8 cellular contexts compared by ENCODE assay signal in genomic region chr12:111841236-111841749, GRCh38. TPM values are rescaled to one million over a fixed set of nuclear protein-coding genes. Genes with fewer than 3 reads are reported as not detected.
DNase-seq lines count a peak whose midpoint lies in the region; ATAC-seq, FAIRE-seq and TF ChIP-seq lines count a peak whose summit lies in the region.

No MANE protein-coding gene starts in this region.

- no peak for FAIRE-seq in keratinocyte (lab: Jason Lieb, UNC)

- CTCF ChIA-PET in activated CD4-positive, alpha-beta T cell treated with anti-CD3 and anti-CD28 coated beads for 36 hours (lab: Charles Lee), result interaction anchor here (0.5 to 2.4 kb wide), 5 partner anchors 13 to 389 kb away, joined by 3 to 10 read pairs (median 3); no protein-coding TSS in a partner anchor

- H3K4me3 ChIP-seq in HL-60 (replicated peaks; ENCODE audit: insufficient read depth, low read length), result peak overlapping the region; percentile 94
- H3K4me3 ChIP-seq in keratinocyte (ENCODE audit: control insufficient read depth in 2 of 3, extremely low read depth in 1 of 3, insufficient read depth in 2 of 3, low read depth in 1 of 3, low read length in 3 of 3), result peak overlapping the region; percentile 73 to 78 (median 77)

- no peaks in the 10 kb centered on the region for H3K27me3 Mint-ChIP-seq in activated CD4-positive, alpha-beta T cell treated with anti-CD3 and anti-CD28 coated beads for 36 hours
- no peaks in the 10 kb centered on the region for H3K27me3 Mint-ChIP-seq in activated naive CD8-positive, alpha-beta T cell

- intact Hi-C loops in activated CD4-positive, alpha-beta T cell treated with anti-CD3 and anti-CD28 coated beads for 36 hours (cut with DNase I, micrococcal nuclease), result loop anchor here (1.0 to 5.0 kb wide), 2 partner anchors 155 to 566 kb away; partner anchors contain the start of genes ACAD10 (in 2 of the 2) and RPL6 (in 1 of the 2)

- peaks cover 64% of the 10 kb centered on the region for H3K79me2 ChIP-seq in keratinocyte (ENCODE audit: control insufficient read depth, insufficient read depth, low read length)

- peaks cover 56% of the 10 kb centered on the region for H3K36me3 Mint-ChIP-seq in activated CD4-positive, alpha-beta T cell treated with anti-CD3 and anti-CD28 coated beads for 36 hours (ENCODE audit: low read depth)
- H3K36me3 Mint-ChIP-seq in activated naive CD8-positive, alpha-beta T cell, result peaks cover 7% of the 10 kb centered on the region

- peaks cover 3 to 19% of the 10 kb centered on the region in 2 experiments for H3K36me3 ChIP-seq in keratinocyte (ENCODE audit: control insufficient read depth in 2 of 2, extremely low read depth in 1 of 2, insufficient read depth in 2 of 2, low read length in 2 of 2)

- peaks cover 7% of the 10 kb centered on the region for H3K4me1 ChIP-seq in keratinocyte (ENCODE audit: control insufficient read depth, extremely low read depth, insufficient read depth, low read length)

- peak overlapping the region; percentile 96 for H3K27ac Mint-ChIP-seq in activated CD4-positive, alpha-beta T cell treated with anti-CD3 and anti-CD28 coated beads for 36 hours
- peak overlapping the region; percentile 97 for H3K27ac Mint-ChIP-seq in activated naive CD8-positive, alpha-beta T cell

- H3K9me1 ChIP-seq in keratinocyte (ENCODE audit: control insufficient read depth, extremely low read depth, insufficient read depth, low read length), result peaks cover 2% of the 10 kb centered on the region

- H3K4me3 Mint-ChIP-seq in activated CD4-positive, alpha-beta T cell treated with anti-CD3 and anti-CD28 coated beads for 36 hours, result peak overlapping the region; percentile 87
- H3K4me3 Mint-ChIP-seq in activated naive CD8-positive, alpha-beta T cell, result peak overlapping the region; percentile 97

- H3K9ac ChIP-seq in keratinocyte (ENCODE audit: control insufficient read depth, extremely low read depth, insufficient read depth, low read length), result peak overlapping the region; percentile 97

- H3K4me2 ChIP-seq in keratinocyte (ENCODE audit: control insufficient read depth, extremely low read depth, insufficient read depth, low read depth, low read length), result peak overlapping the region; percentile 59

- H3K27me3 ChIP-seq in HL-60 (ENCODE audit: insufficient read depth, poor library complexity, severe bottlenecking) (no peaks in the 10 kb centered on the region), keratinocyte (ENCODE audit: control insufficient read depth, extremely low read depth, insufficient read depth, low read length) (no peaks in the 10 kb centered on the region)

- no peak for DNase-seq in activated CD4-positive, alpha-beta T cell treated with anti-CD3 and anti-CD28 coated beads for 36 hours
- no peak for DNase-seq in activated CD4-positive, alpha-beta T cell treated with anti-CD3 and anti-CD28 coated beads, Interleukin-2, amount 50 U/mL, for 1 hour
- DNase-seq in HL-60 (ENCODE audit: low read depth in 1 of 2, low spot score in 1 of 2) (no peak), keratinocyte (ENCODE audit: low read depth, low spot score) (no peak), superior temporal gyrus (ENCODE audit: extremely low spot score) (peak; percentile 28), NAMALWA (ENCODE audit: low spot score) (no peak), HCEC 1CT (no peak)

- H3K27ac ChIP-seq in HL-60 (replicated peaks), result peak overlapping the region; percentile 87
- H3K27ac ChIP-seq in keratinocyte (ENCODE audit: control insufficient read depth, insufficient read depth, low read length), result peak overlapping the region; percentile 88

- TF ChIP-seq CTCF in HL-60 (IDR thresholded peaks at IDR 0.05; ENCODE audit: insufficient read depth, low read length) (no peak), keratinocyte (optimal IDR thresholded peaks at IDR 0.05 in 1 of 3, IDR thresholded peaks at IDR 0.05 in 1 of 3, conservative IDR thresholded peaks at IDR 0.05 in 1 of 3; ENCODE audit: extremely low read depth in 1 of 3, insufficient read depth in 2 of 3, low read length in 3 of 3) (no peak)

- H3K4me1 Mint-ChIP-seq in activated CD4-positive, alpha-beta T cell treated with anti-CD3 and anti-CD28 coated beads for 36 hours, result peaks cover 49% of the 10 kb centered on the region
- peaks cover 51% of the 10 kb centered on the region for H3K4me1 Mint-ChIP-seq in activated naive CD8-positive, alpha-beta T cell (ENCODE audit: low read depth)

- peak; percentile 8 for ATAC-seq in activated CD4-positive, alpha-beta T cell treated with anti-CD3 and anti-CD28 coated beads for 36 hours

- POLR2A ChIA-PET in activated CD4-positive, alpha-beta T cell treated with anti-CD3 and anti-CD28 coated beads for 36 hours (lab: Charles Lee), result interaction anchor here (0.6 to 1.1 kb wide), 2 partner anchors 577 to 1081 kb away, joined by 3 to 4 read pairs; no protein-coding TSS in a partner anchor

- dilution Hi-C loops in keratinocyte (cut with MboI; ENCODE audit: extremely low pct_ligation_motif_present, low sequenced_read_pairs), result no loop called here

- H2AFZ ChIP-seq in keratinocyte (ENCODE audit: control insufficient read depth, low read length), result peak overlapping the region; percentile 97

- no peaks in the 10 kb centered on the region for H3K9me3 ChIP-seq in keratinocyte (ENCODE audit: control insufficient read depth, low read depth, low read length)

- H4K20me1 ChIP-seq in keratinocyte (ENCODE audit: control insufficient read depth, extremely low read depth, insufficient read depth, low read length), result no peaks in the 10 kb centered on the region

- no peaks in the 10 kb centered on the region for H3K9me3 Mint-ChIP-seq in activated CD4-positive, alpha-beta T cell treated with anti-CD3 and anti-CD28 coated beads for 36 hours (ENCODE audit: low read depth)
- H3K9me3 Mint-ChIP-seq in activated naive CD8-positive, alpha-beta T cell (ENCODE audit: low read depth), result no peaks in the 10 kb centered on the region

RNA-seq across cellular contexts. Expression of gene MAPKAPK5, which starts 0.7 kb away (rescaled TPM):
- total RNA-seq in activated CD4-positive, alpha-beta T cell treated with anti-CD3 and anti-CD28 coated beads for 36 hours, result 10 to 100 TPM; 47.5 to 57.5 TPM
- polyA plus RNA-seq in keratinocyte, result 32.8 to 41.2 TPM (median 39.1 TPM) in 3 replicates
- 59.4 TPM for polyA plus RNA-seq in keratinocyte (2011; ENCODE audit: low read depth)
- 36.2 and 42.9 TPM in 2 replicates for polyA plus RNA-seq in keratinocyte (2011; cell fraction: cytosol; rRNA removed)
- polyA plus RNA-seq in keratinocyte (2011; cell fraction: nucleus; rRNA removed), result 52.7 and 56.9 TPM in 2 replicates
- polyA plus RNA-seq in keratinocyte (2012; ENCODE audit: low replicate concordance), result 23.3 and 28.9 TPM in 2 replicates
- polyA minus RNA-seq in keratinocyte, result 17.1 to 35.8 TPM (median 35.4 TPM) in 3 replicates
- 18.0 TPM for polyA minus RNA-seq in keratinocyte (2011; cell fraction: cytosol; rRNA and poly(A)+ RNA removed)
- polyA minus RNA-seq in keratinocyte (2011; cell fraction: nucleus; rRNA and poly(A)+ RNA removed), result 14.9 and 35.5 TPM in 2 replicates
